18 cellular contexts compared by ENCODE assay signal in the genomic region with DNA sequence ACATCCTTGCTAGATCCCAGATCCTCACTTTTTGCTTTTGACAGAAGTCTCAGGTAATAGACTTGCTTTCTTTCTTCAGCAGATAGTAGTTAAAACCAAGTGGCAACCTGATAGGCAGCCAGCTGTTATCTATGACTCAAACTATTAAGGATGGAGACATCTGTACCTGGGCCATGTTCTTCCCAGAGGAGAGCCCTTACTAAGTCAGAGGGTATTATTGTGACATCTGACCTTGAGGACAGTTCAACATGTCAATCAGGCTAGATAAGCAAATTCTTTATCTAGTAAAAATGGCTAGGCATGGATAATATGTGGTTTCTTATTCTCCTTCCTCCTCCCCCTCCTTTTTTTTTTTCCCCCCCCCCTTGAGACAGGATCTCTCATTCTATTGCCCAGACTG.
"Had no signal": no experiment of that assay in that cellular context is flagged by ENCODE, and none has a peak within 500 bp of the region (broad histone marks: within the 10 kb centered on the region; RNA-seq: fewer than 3 reads in every experiment).

No MANE protein-coding gene starts in this region.

- H3K9me3 Mint-ChIP-seq: activated naive CD4-positive, alpha-beta T cell treated with anti-CD3 and anti-CD28 coated beads, Interleukin-2, amount 50 U/mL, for 72 hours; effector memory CD8-positive, alpha-beta T cell; nephron had no signal

- DNase-seq: activated CD4-positive, alpha-beta T cell treated with anti-CD3 and anti-CD28 coated beads, Interleukin-2, amount 50 U/mL, for 48 hours; activated gamma-delta T cell; adrenal gland; dermis blood vessel endothelial cell; effector memory CD8-positive, alpha-beta T cell; esophagus squamous epithelium; left cardiac atrium; lower lobe of right lung; occipital lobe; stimulated activated naive CD4-positive, alpha-beta T cell; T-helper 17 cell; thyroid gland; WERI-Rb-1 had no signal

- FAIRE-seq: islet of Langerhans had no signal

- ATAC-seq: activated naive CD4-positive, alpha-beta T cell treated with anti-CD3 and anti-CD28 coated beads, Interleukin-2, amount 50 U/mL, for 72 hours; effector memory CD8-positive, alpha-beta T cell; lower lobe of right lung; T-helper 17 cell had no signal

- H3K27ac ChIP-seq: cardiac muscle cell, lower lobe of right lung had no signal

- H3K9me3 ChIP-seq: adrenal gland, esophagus squamous epithelium, lower lobe of right lung, thyroid gland had no signal

- H3K36me3 ChIP-seq: adrenal gland, cardiac muscle cell, esophagus squamous epithelium, lower lobe of right lung, thyroid gland had no signal

- H3K27me3 Mint-ChIP-seq: activated CD4-positive, alpha-beta T cell treated with anti-CD3 and anti-CD28 coated beads for 36 hours; T-helper 17 cell had no signal

- H3K4me3 ChIP-seq: adrenal gland, cardiac muscle cell, esophagus squamous epithelium, lower lobe of right lung, thyroid gland had no signal

- H3K36me3 Mint-ChIP-seq: activated naive CD4-positive, alpha-beta T cell treated with anti-CD3 and anti-CD28 coated beads, Interleukin-2, amount 50 U/mL, for 72 hours had no signal

- H3K27me3 ChIP-seq: adrenal gland, cardiac muscle cell, esophagus squamous epithelium, thyroid gland had no signal

- H3K27ac Mint-ChIP-seq: activated CD4-positive, alpha-beta T cell treated with anti-CD3 and anti-CD28 coated beads for 36 hours; effector memory CD8-positive, alpha-beta T cell; T-helper 17 cell had no signal

- H3K4me3 Mint-ChIP-seq: activated CD4-positive, alpha-beta T cell treated with anti-CD3 and anti-CD28 coated beads for 36 hours; effector memory CD8-positive, alpha-beta T cell; nephron; T-helper 17 cell had no signal
